Comparison of ENCODE assay signal across 8 cellular contexts in the genomic region with DNA sequence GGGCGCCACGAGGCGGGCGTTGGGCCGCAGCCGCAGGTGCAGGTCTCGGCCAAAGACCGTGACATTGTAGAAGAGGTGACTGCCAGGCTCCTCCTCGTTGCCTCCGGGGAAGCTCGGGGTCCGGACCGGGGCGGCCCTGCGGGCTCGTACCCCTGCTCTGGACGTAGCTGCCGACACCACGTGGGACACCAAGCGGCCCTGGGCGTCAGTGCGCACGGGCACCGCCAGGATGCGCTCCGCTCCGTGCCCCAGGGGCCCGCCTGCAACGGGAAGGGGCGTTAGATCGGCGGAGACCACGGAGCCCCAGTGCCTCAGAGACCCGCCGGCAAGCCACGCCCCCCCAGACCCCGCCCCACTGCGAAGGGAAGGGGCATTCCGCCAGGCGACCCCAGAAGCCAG. TPM values are rescaled to one million over a fixed set of nuclear protein-coding genes. Genes with fewer than 3 reads are reported as not detected.
DNase-seq lines count a peak whose midpoint lies in the region; ATAC-seq, FAIRE-seq and TF ChIP-seq lines count a peak whose summit lies in the region.

No MANE protein-coding gene starts in this region.

- peaks cover 50% of the 10 kb centered on the region for H3K27me3 ChIP-seq in transverse colon

- in situ Hi-C loops in astrocyte of the cerebellum (cut with HindIII; ENCODE audit: low sequenced_read_pairs) = no loop called here
- in situ Hi-C loops in transverse colon (cut with MboI; ENCODE audit: low pct_ligation_motif_present in 1 of 4, low pct_unique_long_range_greater_than_20kb in 1 of 4, low sequenced_read_pairs in 3 of 4) = loop anchor here in 1 of 4 donors (25.0 kb wide), 1 partner anchor 182 kb away; no protein-coding TSS in a partner anchor

- intact Hi-C loops in activated CD8-positive, alpha-beta T cell treated with anti-CD3 and anti-CD28 coated beads for 36 hours (cut with micrococcal nuclease) = no loop called here
- intact Hi-C loops in kidney (cut with DNase I) (no loop called here), transverse colon (cut with DNase I; ENCODE audit: low total_unique reads) (loop anchor here (10.0 kb wide), 1 partner anchor 179 kb away; no protein-coding TSS in a partner anchor)

- FAIRE-seq in kidney (lab: Jason Lieb, UNC) = no peak

- H3K27me3 Mint-ChIP-seq in activated CD8-positive, alpha-beta T cell treated with anti-CD3 and anti-CD28 coated beads for 36 hours = peaks cover 44% of the 10 kb centered on the region
- H3K27me3 Mint-ChIP-seq in activated CD8-positive, alpha-beta T cell treated with anti-CD3 and anti-CD28 coated beads, Interleukin-2, amount 10 ng/mL, durations not matched to agents 7 days and 5 days (ENCODE audit: low read depth) = peaks cover 47% of the 10 kb centered on the region
- peaks cover 38 to 73% (median 63%) of the 10 kb centered on the region in 5 donors for H3K27me3 Mint-ChIP-seq in naive thymus-derived CD8-positive, alpha-beta T cell
- H3K27me3 Mint-ChIP-seq in immature natural killer cell (ENCODE audit: low read depth in 3 of 3) = peaks cover 14 to 31% (median 20%) of the 10 kb centered on the region in 3 donors

- peak; percentile 24 for DNase-seq in activated CD8-positive, alpha-beta T cell treated with anti-CD3 and anti-CD28 coated beads for 36 hours
- no peak for DNase-seq in activated CD8-positive, alpha-beta T cell treated with anti-CD3 and anti-CD28 coated beads, Interleukin-2, amount 10 ng/mL, durations not matched to agents 7 days and 5 days
- DNase-seq in astrocyte of the cerebellum (ENCODE audit: low read depth) = no peak
- DNase-seq in kidney = peak; percentile 80
- peak; percentile 21 for DNase-seq in transverse colon
- DNase-seq in naive thymus-derived CD8-positive, alpha-beta T cell = no peak
- DNase-seq in immature natural killer cell = no peak
- DNase-seq in SW 1271 (lab: John Stamatoyannopoulos, UW) = no peak

- TF ChIP-seq EP300 in transverse colon (IDR thresholded peaks at IDR 0.05; ENCODE audit: low read depth) = no peak

- peak overlapping the region; percentile 49 for H3K4me3 ChIP-seq in astrocyte of the cerebellum (ENCODE audit: low read depth, low read length)
- peak overlapping the region in 1 of 2 donors; percentile 39 for H3K4me3 ChIP-seq in kidney (ENCODE audit: low read length in 2 of 2)
- H3K4me3 ChIP-seq in transverse colon = peak overlapping the region; percentile 48 to 60 (median 55)

- H3K4me3 Mint-ChIP-seq in activated CD8-positive, alpha-beta T cell treated with anti-CD3 and anti-CD28 coated beads for 36 hours = no peak overlapping the region
- no peak overlapping the region for H3K4me3 Mint-ChIP-seq in activated CD8-positive, alpha-beta T cell treated with anti-CD3 and anti-CD28 coated beads, Interleukin-2, amount 10 ng/mL, durations not matched to agents 7 days and 5 days
- H3K4me3 Mint-ChIP-seq in naive thymus-derived CD8-positive, alpha-beta T cell = peak overlapping the region in 1 of 10 donors; percentile 53
- H3K4me3 Mint-ChIP-seq in immature natural killer cell = no peak overlapping the region

- H3K9me3 ChIP-seq in kidney (ENCODE audit: control insufficient read depth in 1 of 2, low read length in 2 of 2) = no peaks in the 10 kb centered on the region
- no peaks in the 10 kb centered on the region for H3K9me3 ChIP-seq in transverse colon

- no peak for TF ChIP-seq CTCF in activated CD8-positive, alpha-beta T cell treated with anti-CD3 and anti-CD28 coated beads for 36 hours (IDR thresholded peaks at IDR 0.05)
- TF ChIP-seq CTCF in astrocyte of the cerebellum (IDR thresholded peaks at IDR 0.05; ENCODE audit: low read depth, low read length, missing control alignments) = peak; percentile 33
- no peak for TF ChIP-seq CTCF in kidney (IDR thresholded peaks at IDR 0.05; ENCODE audit: borderline replicate concordance, extremely low read depth, insufficient read depth)
- peak; percentile 31 to 46 (median 34) for TF ChIP-seq CTCF in transverse colon (IDR thresholded peaks at IDR 0.05)

- WGBS in transverse colon (ENCODE audit: low coverage in 1 of 2), 2 donors = 6% methylated on average over 32 of the region's 40 CpGs; no CpG with 5 or more reads in 1 of the 2 donors

- H3K27ac ChIP-seq in kidney (ENCODE audit: low read depth in 2 of 2, low read length in 2 of 2) (no peak overlapping the region), transverse colon (peak overlapping the region; percentile 64 to 82 (median 71))

- no peaks in the 10 kb centered on the region for H3K36me3 Mint-ChIP-seq in activated CD8-positive, alpha-beta T cell treated with anti-CD3 and anti-CD28 coated beads for 36 hours (ENCODE audit: low read depth)
- H3K36me3 Mint-ChIP-seq in activated CD8-positive, alpha-beta T cell treated with anti-CD3 and anti-CD28 coated beads, Interleukin-2, amount 10 ng/mL, durations not matched to agents 7 days and 5 days (ENCODE audit: low read depth) = peaks cover 2% of the 10 kb centered on the region
- peaks cover 0 to 3% (median 0%) of the 10 kb centered on the region in 3 donors for H3K36me3 Mint-ChIP-seq in naive thymus-derived CD8-positive, alpha-beta T cell
- no peaks in the 10 kb centered on the region for H3K36me3 Mint-ChIP-seq in immature natural killer cell

- no peak overlapping the region for H3K9ac ChIP-seq in kidney (ENCODE audit: low read length in 2 of 2)

- POLR2A ChIA-PET in activated CD8-positive, alpha-beta T cell treated with anti-CD3 and anti-CD28 coated beads for 36 hours (lab: Charles Lee) = interaction anchor here (0.5 kb wide), 1 partner anchor 614 kb away, joined by 3 read pairs; no protein-coding TSS in a partner anchor
- POLR2A ChIA-PET in activated CD8-positive, alpha-beta T cell treated with anti-CD3 and anti-CD28 coated beads, Interleukin-2, amount 10 ng/mL, durations not matched to agents 7 days and 5 days (lab: Charles Lee) = no interaction called here
- POLR2A ChIA-PET in naive thymus-derived CD8-positive, alpha-beta T cell (lab: Charles Lee) = no interaction called here

- H3K27ac Mint-ChIP-seq in activated CD8-positive, alpha-beta T cell treated with anti-CD3 and anti-CD28 coated beads for 36 hours = no peak overlapping the region
- no peak overlapping the region for H3K27ac Mint-ChIP-seq in activated CD8-positive, alpha-beta T cell treated with anti-CD3 and anti-CD28 coated beads, Interleukin-2, amount 10 ng/mL, durations not matched to agents 7 days and 5 days
- no peak overlapping the region for H3K27ac Mint-ChIP-seq in naive thymus-derived CD8-positive, alpha-beta T cell
- no peak overlapping the region for H3K27ac Mint-ChIP-seq in immature natural killer cell

- TF ChIP-seq POLR2A in transverse colon (IDR thresholded peaks at IDR 0.05) = no peak

- H3K4me1 ChIP-seq in kidney (ENCODE audit: control insufficient read depth in 1 of 2, insufficient read depth in 1 of 2, low read depth in 1 of 2, low read length in 2 of 2) = peaks cover 0 to 7% of the 10 kb centered on the region in 2 donors
- H3K4me1 ChIP-seq in transverse colon = peaks cover 5 to 23% (median 13%) of the 10 kb centered on the region in 4 donors

- no peaks in the 10 kb centered on the region for H3K36me3 ChIP-seq in kidney (ENCODE audit: control insufficient read depth in 1 of 2, insufficient read depth in 2 of 2, low read length in 2 of 2)
- no peaks in the 10 kb centered on the region for H3K36me3 ChIP-seq in transverse colon

- CTCF ChIA-PET in activated CD8-positive, alpha-beta T cell treated with anti-CD3 and anti-CD28 coated beads for 36 hours (lab: Charles Lee) = no interaction called here
- CTCF ChIA-PET in activated CD8-positive, alpha-beta T cell treated with anti-CD3 and anti-CD28 coated beads, Interleukin-2, amount 10 ng/mL, durations not matched to agents 7 days and 5 days (lab: Charles Lee) = no interaction called here

- H3K4me1 Mint-ChIP-seq in activated CD8-positive, alpha-beta T cell treated with anti-CD3 and anti-CD28 coated beads for 36 hours (ENCODE audit: low read depth) = peaks cover 6% of the 10 kb centered on the region
- H3K4me1 Mint-ChIP-seq in activated CD8-positive, alpha-beta T cell treated with anti-CD3 and anti-CD28 coated beads, Interleukin-2, amount 10 ng/mL, durations not matched to agents 7 days and 5 days (ENCODE audit: low read depth) = peaks cover 5% of the 10 kb centered on the region
- H3K4me1 Mint-ChIP-seq in naive thymus-derived CD8-positive, alpha-beta T cell = peaks cover 6 to 16% (median 10%) of the 10 kb centered on the region in 4 donors
- H3K4me1 Mint-ChIP-seq in immature natural killer cell = peaks cover 6 to 7% of the 10 kb centered on the region in 2 donors

- ATAC-seq in activated CD8-positive, alpha-beta T cell treated with anti-CD3 and anti-CD28 coated beads for 36 hours = peak; percentile 66
- ATAC-seq in activated CD8-positive, alpha-beta T cell treated with anti-CD3 and anti-CD28 coated beads, Interleukin-2, amount 10 ng/mL, durations not matched to agents 7 days and 5 days = no peak
- no peak for ATAC-seq in naive thymus-derived CD8-positive, alpha-beta T cell

- H3K9me3 Mint-ChIP-seq in activated CD8-positive, alpha-beta T cell treated with anti-CD3 and anti-CD28 coated beads for 36 hours = no peaks in the 10 kb centered on the region
- H3K9me3 Mint-ChIP-seq in activated CD8-positive, alpha-beta T cell treated with anti-CD3 and anti-CD28 coated beads, Interleukin-2, amount 10 ng/mL, durations not matched to agents 7 days and 5 days (ENCODE audit: insufficient read depth) = no peaks in the 10 kb centered on the region
- H3K9me3 Mint-ChIP-seq in naive thymus-derived CD8-positive, alpha-beta T cell = no peaks in the 10 kb centered on the region
- peaks cover 0 to 4% (median 0%) of the 10 kb centered on the region in 6 donors for H3K9me3 Mint-ChIP-seq in immature natural killer cell

RNA-seq across cellular contexts. Expression of a gene that starts 1.4 kb away (rescaled TPM):
- not detected for total RNA-seq in activated CD8-positive, alpha-beta T cell treated with anti-CD3 and anti-CD28 coated beads for 36 hours
- total RNA-seq in activated CD8-positive, alpha-beta T cell treated with anti-CD3 and anti-CD28 coated beads, Interleukin-2, amount 10 ng/mL, durations not matched to agents 7 days and 5 days = not detected
- total RNA-seq in kidney (13.6 TPM), transverse colon (10 to 100 TPM in 2 of 4 donors, 1 to 10 TPM in 2; 6.0 to 20.9 (median 13.5) TPM)
- polyA plus RNA-seq in kidney (ENCODE audit: insufficient read depth, low read depth, low replicate concordance) (2.0 TPM), immature natural killer cell (under 1 TPM in 1 of 3 donors, not detected in 2; 0.03 TPM)
- not detected for total RNA-seq in naive thymus-derived CD8-positive, alpha-beta T cell
- polyA plus RNA-seq in naive thymus-derived CD8-positive, alpha-beta T cell = under 1 TPM in 1 of 3 donors, not detected in 2; 0.02 TPM

Comparison
In these comparisons a context has a peak if more than half of its experiments do, and no peak if none do; other contexts are left out.
1. DNase-seq: peak in activated CD8-positive, alpha-beta T cell treated with anti-CD3 and anti-CD28 coated beads for 36 hours (single experiment), kidney (single experiment) and transverse colon (single experiment); none in activated CD8-positive, alpha-beta T cell treated with anti-CD3 and anti-CD28 coated beads, Interleukin-2, amount 10 ng/mL, durations not matched to agents 7 days and 5 days (single experiment), astrocyte of the cerebellum (single experiment), naive thymus-derived CD8-positive, alpha-beta T cell (0 of 10), immature natural killer cell (0 of 3) and SW 1271 (0 of 2).
2. CTCF ChIP-seq: peak in astrocyte of the cerebellum (single experiment) and transverse colon (5 of 5); none in activated CD8-positive, alpha-beta T cell treated with anti-CD3 and anti-CD28 coated beads for 36 hours (single experiment) and kidney (single experiment).
3. H3K27ac ChIP-seq: peak in transverse colon (4 of 4); none in kidney (0 of 2).
4. RNA of a gene that starts 1.4 kb away (total RNA-seq): 6.0 to 20.9 TPM in transverse colon and 13.6 TPM in kidney (single experiment); not detected in naive thymus-derived CD8-positive, alpha-beta T cell, not detected in activated CD8-positive, alpha-beta T cell treated with anti-CD3 and anti-CD28 coated beads for 36 hours and not detected in activated CD8-positive, alpha-beta T cell treated with anti-CD3 and anti-CD28 coated beads, Interleukin-2, amount 10 ng/mL, durations not matched to agents 7 days and 5 days; every median in the first group is over 4 times any median in the second.